Comparison of ENCODE assay signal across 1 cellular context in genomic region chr11:9460322-9461067, GRCh38.
TF ChIP-seq lines count a peak whose summit lies in the region.

Gene ZNF143 (plus strand): TSS chr11:9461012. CDS start chr11:9471309, 10,297 bp downstream.

TF ChIP-seq in HepG2, 621 proteins besides CTCF, POLR2A, EP300 and RAD21 (continued from another document and continues in another):
- TF ChIP-seq HINFP (CRISPR knock-in tag; IDR thresholded peaks at IDR 0.05; ENCODE audit: low read depth) (no peak), SP140L (CRISPR knock-in tag; IDR thresholded peaks at IDR 0.05; ENCODE audit: borderline replicate concordance) (no peak), FOXO4 (CRISPR knock-in tag; conservative IDR thresholded peaks at IDR 0.05) (no peak), FOXK2 (IDR thresholded peaks at IDR 0.05) (peak; percentile 8; the same call in 1 of the 2 replicates), AGO1 (IDR thresholded peaks at IDR 0.05; ENCODE audit: low read depth, low read length, poor library complexity, severe bottlenecking) (no peak), ZNF343 (CRISPR knock-in tag; IDR thresholded peaks at IDR 0.05) (0 out of 2 replicates have a peak, but pooled peaks have one; percentile 40), ZKSCAN1 (IDR thresholded peaks at IDR 0.05; ENCODE audit: low read length) (no peak), ZSCAN9 (CRISPR knock-in tag; IDR thresholded peaks at IDR 0.05; ENCODE audit: borderline replicate concordance) (peak; percentile 81; the same call in 1 of the 2 replicates), ZBTB2 (CRISPR knock-in tag; IDR thresholded peaks at IDR 0.05; ENCODE audit: low read depth) (peak; percentile 28; the same call in 1 of the 2 replicates), CBX5 (CRISPR knock-in tag; IDR thresholded peaks at IDR 0.05; ENCODE audit: borderline replicate concordance) (peak; percentile 26; the same call in 1 of the 2 replicates), KLF6 (CRISPR knock-in tag; IDR thresholded peaks at IDR 0.05) (peak; percentile 35; the same call in 1 of the 2 replicates), ZNF841 (CRISPR knock-in tag; IDR thresholded peaks at IDR 0.05; ENCODE audit: borderline replicate concordance) (no peak), ZFP36 (IDR thresholded peaks at IDR 0.05; ENCODE audit: borderline replicate concordance, low read depth, low read length, partially characterized antibody) (no peak), MIXL1 (CRISPR knock-in tag; IDR thresholded peaks at IDR 0.05) (0 out of 2 replicates have a peak, but pooled peaks have one; percentile 51), ZNF30 (CRISPR knock-in tag; IDR thresholded peaks at IDR 0.05) (peak; percentile 85; the same call in 1 of the 2 replicates), ZNF414 (CRISPR knock-in tag; IDR thresholded peaks at IDR 0.05) (no peak; the same call in 1 of the 2 replicates), ZNF101 (CRISPR knock-in tag; IDR thresholded peaks at IDR 0.05; ENCODE audit: borderline replicate concordance, low read depth) (no peak), PAWR (CRISPR knock-in tag; IDR thresholded peaks at IDR 0.05; ENCODE audit: borderline replicate concordance) (no peak), ZNF691 (CRISPR knock-in tag; IDR thresholded peaks at IDR 0.05; ENCODE audit: borderline replicate concordance, low read depth) (no peak), RFX5 (IDR thresholded peaks at IDR 0.05; ENCODE audit: low read depth, low read length) (no peak), PHF21A (CRISPR knock-in tag; IDR thresholded peaks at IDR 0.05) (0 out of 2 replicates have a peak, but pooled peaks have one; percentile 54), ZNF17 (CRISPR knock-in tag; IDR thresholded peaks at IDR 0.05) (no peak), TP53 (CRISPR knock-in tag; conservative IDR thresholded peaks at IDR 0.05) (no peak), PPARG (CRISPR knock-in tag; conservative IDR thresholded peaks at IDR 0.05) (no peak), AGO2 (optimal IDR thresholded peaks at IDR 0.05; ENCODE audit: low read depth, low read length) (peak; percentile 73), ZNF496 (CRISPR knock-in tag; IDR thresholded peaks at IDR 0.05; ENCODE audit: insufficient replicate concordance) (no peak), ZNF207 (IDR thresholded peaks at IDR 0.05; ENCODE audit: borderline replicate concordance) (no peak), RNF219 (CRISPR knock-in tag; IDR thresholded peaks at IDR 0.05) (no peak), FOSL2 (CRISPR knock-in tag; IDR thresholded peaks at IDR 0.05) (peak; percentile 54), RAD51 (IDR thresholded peaks at IDR 0.05; ENCODE audit: borderline replicate concordance) (no peak), LBX2 (CRISPR knock-in tag; IDR thresholded peaks at IDR 0.05; ENCODE audit: borderline replicate concordance) (no peak), SRF (IDR thresholded peaks at IDR 0.05; ENCODE audit: low read depth, low read length) (0 out of 2 replicates have a peak, but pooled peaks have one; percentile 45), ELF3 (CRISPR knock-in tag; IDR thresholded peaks at IDR 0.05) (peak; percentile 57; the same call in 1 of the 2 replicates), CHCHD3 (CRISPR knock-in tag; IDR thresholded peaks at IDR 0.05) (no peak), SIN3A (IDR thresholded peaks at IDR 0.05; ENCODE audit: borderline replicate concordance, low read depth, low read length) (no peak), ZNF264 (CRISPR knock-in tag; IDR thresholded peaks at IDR 0.05) (peak; percentile 43; the same call in 1 of the 2 replicates), SOX6 (IDR thresholded peaks at IDR 0.05) (no peak), SOX6 (CRISPR knock-in tag; IDR thresholded peaks at IDR 0.05) (peak; percentile 16; the same call in 1 of the 2 replicates), MTA3 (CRISPR knock-in tag; IDR thresholded peaks at IDR 0.05) (no peak), ZNF704 (CRISPR knock-in tag; IDR thresholded peaks at IDR 0.05; ENCODE audit: borderline replicate concordance) (0 out of 2 replicates have a peak, but pooled peaks have one; percentile 44), SALL2 (CRISPR knock-in tag; IDR thresholded peaks at IDR 0.05) (peak; percentile 62), KLF15 (CRISPR knock-in tag; IDR thresholded peaks at IDR 0.05; ENCODE audit: borderline replicate concordance) (no peak), ZNF546 (CRISPR knock-in tag; conservative IDR thresholded peaks at IDR 0.05) (no peak), SRSF9 (IDR thresholded peaks at IDR 0.05; ENCODE audit: borderline replicate concordance, insufficient read depth, low read depth, low read length, poor library complexity, severe bottlenecking) (no peak), PRDM10 (CRISPR knock-in tag; IDR thresholded peaks at IDR 0.05; ENCODE audit: low read depth) (peak; percentile 76), NR2C2 (CRISPR knock-in tag; IDR thresholded peaks at IDR 0.05; ENCODE audit: borderline replicate concordance) (peak; percentile 69), HCFC1 (IDR thresholded peaks at IDR 0.05; ENCODE audit: low read depth, low read length) (peak; percentile 72), MAFF (IDR thresholded peaks at IDR 0.05; ENCODE audit: low read depth, low read length) (no peak), SPEN (CRISPR knock-in tag; IDR thresholded peaks at IDR 0.05; ENCODE audit: low read depth) (peak; percentile 80)
